ENCODE assay signal across 8 cellular contexts in genomic region chr1:193479187-193479586, GRCh38.
A peak's percentile ranks its signal among the peaks of the same experiment; 100 is the strongest.
DNase-seq lines count a peak whose midpoint lies in the region; ATAC-seq and TF ChIP-seq lines count a peak whose summit lies in the region.

No MANE protein-coding gene starts in this region.

- peak; percentile 94 for ATAC-seq in GM19328 (IDR thresholded peaks at IDR 0.05; ENCODE audit: unreplicated experiment)
- peak; percentile 99 for ATAC-seq in HG03159 (IDR thresholded peaks at IDR 0.05; ENCODE audit: unreplicated experiment)
- ATAC-seq in mucosa of descending colon = peak; percentile 95

- no peaks in the 10 kb centered on the region for H3K9me3 ChIP-seq in mucosa of descending colon

- no peak overlapping the region for H3K4me3 ChIP-seq in mucosa of descending colon

- intact Hi-C loops in mucosa of descending colon (cut with DNase I, micrococcal nuclease) = no loop called here

- peak; percentile 52 to 57 for DNase-seq in activated CD4-positive, alpha-beta T cell treated with anti-CD3 and anti-CD28 coated beads for 4 hours
- DNase-seq in mucosa of descending colon (peak in 2 of 3 donors; percentile 30 to 66), occipital lobe (lab: John Stamatoyannopoulos, UW) (no peak), NCI-H1105 treated with DMSO at 0.1 percent for 48 hours (lab: John Stamatoyannopoulos, UW) (no peak), NCI-H146 (lab: John Stamatoyannopoulos, UW) (no peak), DMS79 (lab: John Stamatoyannopoulos, UW) (no peak)

- no peaks in the 10 kb centered on the region for H3K36me3 ChIP-seq in mucosa of descending colon (ENCODE audit: low read depth)

- TF ChIP-seq CTCF in mucosa of descending colon (IDR thresholded peaks at IDR 0.05) = no peak

- H3K4me1 ChIP-seq in mucosa of descending colon (ENCODE audit: low read depth) = no peaks in the 10 kb centered on the region

Comparison
In these comparisons a context has a peak if more than half of its experiments do, and no peak if none do; other contexts are left out.
1. DNase-seq: peak in activated CD4-positive, alpha-beta T cell treated with anti-CD3 and anti-CD28 coated beads for 4 hours (2 of 2) and mucosa of descending colon (2 of 3); none in occipital lobe (single experiment), NCI-H1105 treated with DMSO at 0.1 percent for 48 hours (single experiment), NCI-H146 (single experiment) and DMS79 (single experiment).
2. Peak in every context shown above with its lines, with median percentiles within 50 percentile points of each other: ATAC-seq.